Comparison of ENCODE assay signal across 40 cellular contexts in genomic region chr4:184199780-184200179, GRCh38. TPM values are rescaled to one million over a fixed set of nuclear protein-coding genes. Genes with fewer than 3 reads are reported as not detected.
"Had no signal": no experiment of that assay in that cellular context is flagged by ENCODE, and none has a peak within 500 bp of the region (broad histone marks: within the 10 kb centered on the region; RNA-seq: fewer than 3 reads in every experiment).

No MANE protein-coding gene starts in this region.

- H3K9me3 ChIP-seq: adrenal gland, ascending aorta, body of pancreas, breast epithelium had no signal

- H3K27me3 Mint-ChIP-seq: activated naive CD4-positive, alpha-beta T cell treated with anti-CD3 and anti-CD28 coated beads, Interleukin-2, amount 50 U/mL, for 24 hours; activated T-cell treated with anti-CD3 and anti-CD28 coated beads, Interleukin-2, amount 50 U/mL, for 24 hours had no signal

- H3K36me3 Mint-ChIP-seq: activated naive CD4-positive, alpha-beta T cell treated with anti-CD3 and anti-CD28 coated beads, Interleukin-2, amount 10 ng/mL, durations not matched to agents 7 days and 5 days; activated naive CD4-positive, alpha-beta T cell treated with anti-CD3 and anti-CD28 coated beads, Interleukin-2, amount 50 U/mL, for 24 hours; activated naive CD4-positive, alpha-beta T cell treated with anti-CD3 and anti-CD28 coated beads, Interleukin-2, amount 50 U/mL, for 72 hours; activated naive CD8-positive, alpha-beta T cell; activated naive CD8-positive, alpha-beta T cell treated with anti-CD3 and anti-CD28 coated beads for 36 hours; activated naive CD8-positive, alpha-beta T cell treated with anti-CD3 and anti-CD28 coated beads, Interleukin-2, amount 10 ng/mL, durations not matched to agents 7 days and 5 days; brain had no signal

- H3K4me1 Mint-ChIP-seq: activated naive CD4-positive, alpha-beta T cell treated with anti-CD3 and anti-CD28 coated beads, Interleukin-2, amount 10 ng/mL, durations not matched to agents 7 days and 5 days; activated naive CD4-positive, alpha-beta T cell treated with anti-CD3 and anti-CD28 coated beads, Interleukin-2, amount 50 U/mL, for 24 hours; activated naive CD8-positive, alpha-beta T cell treated with anti-CD3 and anti-CD28 coated beads for 36 hours; activated naive CD8-positive, alpha-beta T cell treated with anti-CD3 and anti-CD28 coated beads, Interleukin-2, amount 10 ng/mL, durations not matched to agents 7 days and 5 days; activated naive CD8-positive, alpha-beta T cell treated with anti-CD3 and anti-CD28 coated beads, Interleukin-2, amount 50 U/mL, for 24 hours; activated T-helper 17 cell treated with anti-CD3 and anti-CD28 coated beads, Interleukin-2, amount 50 U/mL, for 72 hours; central memory CD8-positive, alpha-beta T cell had no signal

- H3K27ac ChIP-seq: adrenal gland, ascending aorta, body of pancreas, brain microvascular endothelial cell, breast epithelium, cardiac muscle cell had no signal

- H3K4me3 Mint-ChIP-seq: activated naive CD4-positive, alpha-beta T cell treated with anti-CD3 and anti-CD28 coated beads for 36 hours; activated naive CD4-positive, alpha-beta T cell treated with anti-CD3 and anti-CD28 coated beads, Interleukin-2, amount 10 ng/mL, durations not matched to agents 7 days and 5 days; activated naive CD4-positive, alpha-beta T cell treated with anti-CD3 and anti-CD28 coated beads, Interleukin-2, amount 50 U/mL, for 24 hours; activated naive CD8-positive, alpha-beta T cell; activated naive CD8-positive, alpha-beta T cell treated with anti-CD3 and anti-CD28 coated beads for 36 hours; activated naive CD8-positive, alpha-beta T cell treated with anti-CD3 and anti-CD28 coated beads, Interleukin-2, amount 10 ng/mL, durations not matched to agents 7 days and 5 days; activated naive CD8-positive, alpha-beta T cell treated with anti-CD3 and anti-CD28 coated beads, Interleukin-2, amount 50 U/mL, for 24 hours; activated T-cell treated with anti-CD3 and anti-CD28 coated beads, Interleukin-2, amount 50 U/mL, for 24 hours; activated T-cell treated with anti-CD3 and anti-CD28 coated beads, Interleukin-2, amount 50 U/mL, for 4 hours; activated T-cell treated with anti-CD3 and anti-CD28 coated beads, Interleukin-2, amount 50 U/mL, for 72 hours; activated T-helper 1 cell treated with anti-CD3 and anti-CD28 coated beads, Interleukin-12 subunit alpha, Interleukin-12 subunit beta, Interleukin-2, Interleukin-4 antibody, amounts not matched to agents 30 ng/mL and 10 ng/mL and 1 ng/mL, durations not matched to agents 14 hours and 24 hours and 36 hours; activated T-helper 17 cell treated with anti-CD3 and anti-CD28 coated beads, Interleukin-2, amount 50 U/mL, for 72 hours; brain; central memory CD8-positive, alpha-beta T cell had no signal

- ATAC-seq: activated naive CD4-positive, alpha-beta T cell treated with anti-CD3 and anti-CD28 coated beads, Interleukin-2, amount 50 U/mL, for 72 hours; activated naive CD8-positive, alpha-beta T cell treated with anti-CD3 and anti-CD28 coated beads, Interleukin-2, amount 50 U/mL, for 24 hours; activated T-cell treated with anti-CD3 and anti-CD28 coated beads, Interleukin-2, amount 50 U/mL, for 4 hours; activated T-cell treated with anti-CD3 and anti-CD28 coated beads, Interleukin-2, amount 50 U/mL, for 72 hours; activated T-helper 17 cell treated with anti-CD3 and anti-CD28 coated beads, Interleukin-2, amount 50 U/mL, for 72 hours; body of pancreas had no signal

- H3K27ac Mint-ChIP-seq: activated naive CD4-positive, alpha-beta T cell treated with anti-CD3 and anti-CD28 coated beads for 36 hours; activated naive CD4-positive, alpha-beta T cell treated with anti-CD3 and anti-CD28 coated beads, Interleukin-2, amount 10 ng/mL, durations not matched to agents 7 days and 5 days; activated naive CD4-positive, alpha-beta T cell treated with anti-CD3 and anti-CD28 coated beads, Interleukin-2, amount 50 U/mL, for 24 hours; activated naive CD4-positive, alpha-beta T cell treated with anti-CD3 and anti-CD28 coated beads, Interleukin-2, amount 50 U/mL, for 72 hours; activated naive CD8-positive, alpha-beta T cell; activated naive CD8-positive, alpha-beta T cell treated with anti-CD3 and anti-CD28 coated beads for 36 hours; activated naive CD8-positive, alpha-beta T cell treated with anti-CD3 and anti-CD28 coated beads, Interleukin-2, amount 10 ng/mL, durations not matched to agents 7 days and 5 days; activated naive CD8-positive, alpha-beta T cell treated with anti-CD3 and anti-CD28 coated beads, Interleukin-2, amount 50 U/mL, for 24 hours; activated T-cell treated with anti-CD3 and anti-CD28 coated beads, Interleukin-2, amount 50 U/mL, for 24 hours; activated T-cell treated with anti-CD3 and anti-CD28 coated beads, Interleukin-2, amount 50 U/mL, for 72 hours; activated T-helper 1 cell treated with anti-CD3 and anti-CD28 coated beads, Interleukin-12 subunit alpha, Interleukin-12 subunit beta, Interleukin-2, Interleukin-4 antibody, amounts not matched to agents 30 ng/mL and 10 ng/mL and 1 ng/mL, durations not matched to agents 14 hours and 24 hours and 36 hours; activated T-helper 17 cell treated with anti-CD3 and anti-CD28 coated beads, Interleukin-2, amount 50 U/mL, for 72 hours; activated T-helper 2 cell treated with anti-CD3 and anti-CD28 coated beads, Interferon-gamma antibody, Interleukin-2, Interleukin-4, amounts not matched to agents 10 μg/mL and 5 μg/mL and 100 μg/mL, durations not matched to agents 14 hours and 24 hours and 36 hours; brain had no signal

- H3K27me3 ChIP-seq: adrenal gland, ascending aorta, body of pancreas, brain microvascular endothelial cell, breast epithelium, cardiac muscle cell had no signal

- DNase-seq: activated effector memory CD4-positive, alpha-beta T cell treated with anti-CD3 and anti-CD28 coated beads, Interleukin-2, amount 50 U/mL, for 16 hours; activated effector memory CD4-positive, alpha-beta T cell treated with Interleukin-2 at 50 U/mL for 16 hours; activated gamma-delta T cell; activated gamma-delta T cell treated with Interleukin-2 at 50 U/mL for 16 hours; activated naive CD4-positive, alpha-beta T cell; activated naive CD4-positive, alpha-beta T cell treated with anti-CD3 and anti-CD28 coated beads for 36 hours; activated naive CD4-positive, alpha-beta T cell treated with anti-CD3 and anti-CD28 coated beads, Interleukin-2, amount 10 ng/mL, durations not matched to agents 7 days and 5 days; activated naive CD4-positive, alpha-beta T cell treated with anti-CD3 and anti-CD28 coated beads, Interleukin-2, amount 50 U/mL, for 16 hours; activated naive CD4-positive, alpha-beta T cell treated with Interleukin-2 at 50 U/mL for 16 hours; activated naive CD8-positive, alpha-beta T cell treated with anti-CD3 and anti-CD28 coated beads for 36 hours; activated naive CD8-positive, alpha-beta T cell treated with anti-CD3 and anti-CD28 coated beads, Interleukin-2, amount 10 ng/mL, durations not matched to agents 7 days and 5 days; activated naive CD8-positive, alpha-beta T cell treated with anti-CD3 and anti-CD28 coated beads, Interleukin-2, amount 50 U/mL, for 24 hours; activated T-cell treated with anti-CD3 and anti-CD28 coated beads, Interleukin-2, amount 50 U/mL, for 24 hours; activated T-cell treated with anti-CD3 and anti-CD28 coated beads, Interleukin-2, amount 50 U/mL, for 4 hours; activated T-cell treated with anti-CD3 and anti-CD28 coated beads, Interleukin-2, amount 50 U/mL, for 48 hours; activated T-cell treated with anti-CD3 and anti-CD28 coated beads, Interleukin-2, amount 50 U/mL, for 72 hours; adrenal gland; amniotic stem cell; amygdala; anterior cingulate cortex; aorta; body of pancreas; brain microvascular endothelial cell; caudate nucleus; central memory CD4-positive, alpha-beta T cell; cerebellar nuclear complex had no signal

- FAIRE-seq: astrocyte, bronchial epithelial cell had no signal

- H3K4me3 ChIP-seq: adrenal gland, ascending aorta, body of pancreas, breast epithelium, cardiac muscle cell had no signal

- H3K9me3 Mint-ChIP-seq: activated naive CD4-positive, alpha-beta T cell treated with anti-CD3 and anti-CD28 coated beads for 36 hours; activated naive CD4-positive, alpha-beta T cell treated with anti-CD3 and anti-CD28 coated beads, Interleukin-2, amount 10 ng/mL, durations not matched to agents 7 days and 5 days; activated naive CD4-positive, alpha-beta T cell treated with anti-CD3 and anti-CD28 coated beads, Interleukin-2, amount 50 U/mL, for 24 hours; activated naive CD4-positive, alpha-beta T cell treated with anti-CD3 and anti-CD28 coated beads, Interleukin-2, amount 50 U/mL, for 72 hours; activated naive CD8-positive, alpha-beta T cell treated with anti-CD3 and anti-CD28 coated beads for 36 hours; activated naive CD8-positive, alpha-beta T cell treated with anti-CD3 and anti-CD28 coated beads, Interleukin-2, amount 10 ng/mL, durations not matched to agents 7 days and 5 days; activated naive CD8-positive, alpha-beta T cell treated with anti-CD3 and anti-CD28 coated beads, Interleukin-2, amount 50 U/mL, for 24 hours; activated T-cell treated with anti-CD3 and anti-CD28 coated beads, Interleukin-2, amount 50 U/mL, for 24 hours; activated T-cell treated with anti-CD3 and anti-CD28 coated beads, Interleukin-2, amount 50 U/mL, for 4 hours; activated T-cell treated with anti-CD3 and anti-CD28 coated beads, Interleukin-2, amount 50 U/mL, for 72 hours; activated T-helper 1 cell treated with anti-CD3 and anti-CD28 coated beads, Interleukin-12 subunit alpha, Interleukin-12 subunit beta, Interleukin-2, Interleukin-4 antibody, amounts not matched to agents 30 ng/mL and 10 ng/mL and 1 ng/mL, durations not matched to agents 14 hours and 24 hours and 36 hours; activated T-helper 17 cell treated with anti-CD3 and anti-CD28 coated beads, Interleukin-2, amount 50 U/mL, for 72 hours; activated T-helper 2 cell treated with anti-CD3 and anti-CD28 coated beads, Interferon-gamma antibody, Interleukin-2, Interleukin-4, amounts not matched to agents 10 μg/mL and 5 μg/mL and 100 μg/mL, durations not matched to agents 14 hours and 24 hours and 36 hours; central memory CD8-positive, alpha-beta T cell had no signal

- H3K4me1 ChIP-seq: adrenal gland, ascending aorta, body of pancreas, breast epithelium had no signal

- H3K36me3 ChIP-seq: adrenal gland, ascending aorta, brain microvascular endothelial cell, breast epithelium, cardiac muscle cell had no signal

RNA-seq across cellular contexts. Expression of gene ENPP6, which starts 17.9 kb away (rescaled TPM):
- total RNA-seq: activated naive CD4-positive, alpha-beta T cell treated with anti-CD3 and anti-CD28 coated beads for 36 hours; ascending aorta; body of pancreas; bronchial epithelial cell; cardiac muscle cell; chondrocyte had no signal
- polyA plus RNA-seq: cardiac muscle cell had no signal
